In genomic region chr4:104073245-104073644, GRCh38 we compare ENCODE assay signal across 24 cellular contexts.
"Had no signal": no experiment of that assay in that cellular context is flagged by ENCODE, and none has a peak within 500 bp of the region (broad histone marks: within the 10 kb centered on the region; RNA-seq: fewer than 3 reads in every experiment).

No MANE protein-coding gene starts in this region.

- H3K4me1 ChIP-seq: colonic mucosa, esophagus squamous epithelium, psoas muscle, suprapubic skin, transverse colon, upper lobe of right lung, uterus had no signal

- H3K4me3 ChIP-seq: colonic mucosa, esophagus squamous epithelium, mucosa of descending colon, ovary, psoas muscle, skin epidermis, suprapubic skin, transverse colon, upper lobe of right lung, uterus had no signal

- H3K36me3 ChIP-seq: colonic mucosa, esophagus squamous epithelium, ovary, suprapubic skin, transverse colon, upper lobe of right lung, uterus had no signal

- H3K27me3 ChIP-seq: colonic mucosa, esophagus squamous epithelium, ovary, suprapubic skin, transverse colon, upper lobe of right lung, uterus had no signal

- DNase-seq: colonic mucosa; dermis blood vessel endothelial cell; effector memory CD4-positive, alpha-beta T cell; erythroblast; esophagus squamous epithelium; kidney; mesenchymal stem cell; mucosa of descending colon; naive B cell; occipital lobe; ovary; posterior cingulate gyrus; psoas muscle; right cardiac atrium; stimulated activated CD4-positive, alpha-beta T cell treated with anti-CD3 and anti-CD28 coated beads, Interleukin-15, amount 100 ng/mL, for 24 hours; stimulated activated CD4-positive, alpha-beta T cell treated with anti-CD3 and anti-CD28 coated beads, Interleukin-2, amount 100 ng/mL, for 48 hours; stimulated activated naive B cell treated with anti-CD40 and anti-IgM and Interleukin-4, amounts not matched to agents 10 μg/mL and 1 μg/mL and 100 μg/mL, for 72 hours; transverse colon; upper lobe of right lung; uterus had no signal

- H3K27ac ChIP-seq: colonic mucosa, esophagus squamous epithelium, ovary, psoas muscle, skin epidermis, suprapubic skin, transverse colon, upper lobe of right lung, uterus had no signal

- H3K9me3 ChIP-seq: colonic mucosa, mucosa of descending colon, ovary, psoas muscle, suprapubic skin, transverse colon, upper lobe of right lung, uterus had no signal

- ATAC-seq: left lobe of liver; mucosa of descending colon; natural killer cell treated with Interleukin-12 subunit alpha and Interleukin-12 subunit beta and Interleukin-15 and Interleukin-18, amount 100 ng/mL, for 72 hours; psoas muscle; right cardiac atrium; stimulated activated naive B cell treated with anti-CD40 and anti-IgM and Interleukin-4, amounts not matched to agents 10 μg/mL and 1 μg/mL and 100 μg/mL, for 72 hours; upper lobe of right lung had no signal
